Comparison of ENCODE assay signal across 26 cellular contexts in the genomic region with DNA sequence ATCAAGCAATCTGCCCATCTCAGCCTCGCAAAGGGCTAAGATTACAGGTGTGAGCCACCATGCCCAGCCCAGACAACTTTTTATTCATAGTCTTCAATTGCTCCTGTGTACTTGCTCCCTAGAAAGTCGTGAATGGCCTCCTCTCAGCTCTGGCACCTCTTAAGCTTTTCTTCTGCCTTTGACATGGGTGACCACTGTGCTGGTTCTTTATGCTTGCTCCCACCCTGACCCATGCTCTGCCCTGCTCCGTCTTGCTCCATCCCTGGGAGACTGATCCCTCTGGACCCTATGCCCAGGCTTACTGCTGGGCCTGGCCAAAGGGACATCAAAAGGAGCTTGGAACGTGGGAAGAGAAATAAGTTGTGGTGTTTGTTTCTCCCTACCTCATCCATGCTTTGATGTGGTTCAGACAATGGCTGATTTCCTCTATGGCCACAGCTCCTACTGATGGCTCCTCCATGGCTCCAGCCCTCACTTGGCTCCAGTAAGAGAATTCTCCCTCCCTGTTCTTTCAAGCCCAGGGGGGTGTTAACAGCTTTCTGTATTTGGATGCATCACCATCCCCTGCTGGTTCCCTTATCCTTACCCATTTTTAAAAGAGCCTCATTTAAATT. TPM values are rescaled to one million over a fixed set of nuclear protein-coding genes. Genes with fewer than 3 reads are reported as not detected.
DNase-seq lines count a peak whose midpoint lies in the region; ATAC-seq, FAIRE-seq and TF ChIP-seq lines count a peak whose summit lies in the region.
"Had no signal": no experiment of that assay in that cellular context is flagged by ENCODE, and none has a peak within 500 bp of the region (broad histone marks: within the 10 kb centered on the region; RNA-seq: fewer than 3 reads in every experiment).

No MANE protein-coding gene starts in this region.

- H2BK5ac ChIP-seq in H1 (ENCODE audit: low read depth, low read length) = no peak overlapping the region; the same call in 1 of the 2 replicates

- H3K9ac ChIP-seq in HUES48 (ENCODE audit: low read depth, low read length) = no peak overlapping the region
- H3K9ac ChIP-seq in H1 (replicated peaks in 1 of 4; ENCODE audit: extremely low read depth in 1 of 4, low read depth in 3 of 4, low read length in 3 of 4) = no peak overlapping the region
- H3K9ac ChIP-seq: KMS-11 had no signal

- TF ChIP-seq CTCF in GM23338 (conservative IDR thresholded peaks at IDR 0.05; ENCODE audit: low read depth in 2 of 2) (no peak), H1 (IDR thresholded peaks at IDR 0.05; ENCODE audit: control extremely low read depth in 1 of 3, insufficient read depth in 1 of 3, low read depth in 1 of 3, low read length in 3 of 3) (no peak), osteocyte (IDR thresholded peaks at IDR 0.05) (no peak)

- H3K27ac Mint-ChIP-seq in GM23338 = no peak overlapping the region; the same call in 1 of the 2 replicates
- no peak overlapping the region for H3K27ac Mint-ChIP-seq in osteocyte (ENCODE audit: unreplicated experiment)

- H3K27me3 Mint-ChIP-seq in GM23338 (ENCODE audit: insufficient read depth, low read depth, poor library complexity) (peaks cover 9% of the 10 kb centered on the region), osteocyte (ENCODE audit: unreplicated experiment) (peaks cover 27% of the 10 kb centered on the region)

- H3K27ac ChIP-seq in GM23338 (ENCODE audit: low read depth) (no peak overlapping the region), HUES48 (ENCODE audit: low read depth, low read length) (peak overlapping the region; percentile 83), H1 (ENCODE audit: low read depth, low read length) (no peak overlapping the region)
- H3K27ac ChIP-seq: HL-60, KMS-11 had no signal

- H3K36me3 ChIP-seq in GM23338 (ENCODE audit: insufficient read depth) = no peaks in the 10 kb centered on the region
- no peaks in the 10 kb centered on the region for H3K36me3 ChIP-seq in HUES48 (ENCODE audit: control insufficient read depth, insufficient read depth, low read length)
- no peaks in the 10 kb centered on the region for H3K36me3 ChIP-seq in H1 (ENCODE audit: control insufficient read depth in 2 of 4, insufficient read depth in 4 of 4, low read length in 3 of 4)

- ATAC-seq in GM23338 = peak; percentile 29
- ATAC-seq in GM19395 (IDR thresholded peaks at IDR 0.05; ENCODE audit: unreplicated experiment) = no peak
- ATAC-seq in HG02623 (IDR thresholded peaks at IDR 0.05; ENCODE audit: unreplicated experiment) = no peak
- no peak for ATAC-seq in HG02798 (IDR thresholded peaks at IDR 0.05; ENCODE audit: poor library complexity, unreplicated experiment)

- no peaks in the 10 kb centered on the region for H4K20me1 ChIP-seq in GM23338 (replicated peaks; ENCODE audit: insufficient read depth)
- H4K20me1 ChIP-seq in H1 (replicated peaks in 1 of 2; ENCODE audit: control insufficient read depth in 1 of 2, insufficient read depth in 2 of 2, low read length in 2 of 2) = no peaks in the 10 kb centered on the region

- no peak for TF ChIP-seq RAD21 in H1 (IDR thresholded peaks at IDR 0.05 in 1 of 2, conservative IDR thresholded peaks at IDR 0.05 in 1 of 2; ENCODE audit: low read depth in 2 of 2, low read length in 2 of 2)

- H3F3A ChIP-seq in GM23338 (replicated peaks; ENCODE audit: low read depth) = no peaks in the 10 kb centered on the region

- H3K36me3 Mint-ChIP-seq in GM23338 (ENCODE audit: low read depth) (peaks cover 7% of the 10 kb centered on the region; the same call in 1 of the 3 replicates), osteocyte (ENCODE audit: unreplicated experiment) (no peaks in the 10 kb centered on the region)
- H3K36me3 Mint-ChIP-seq: CD4-positive, CD25-positive, alpha-beta regulatory T cell had no signal

- H3K9me3 Mint-ChIP-seq in GM23338 = peaks cover 8% of the 10 kb centered on the region; the same call in 1 of the 3 replicates
- H3K9me3 Mint-ChIP-seq in osteocyte (ENCODE audit: unreplicated experiment) = no peaks in the 10 kb centered on the region

- CTCF ChIA-PET in H1 (lab: Charles Lee; ENCODE audit: partially characterized antibody) = interaction anchor here (1.2 to 4.5 kb wide), 7 partner anchors 11 to 137 kb away, joined by 3 to 31 read pairs (median 6); no protein-coding TSS in a partner anchor

- POLR2A ChIA-PET in H1 (lab: Charles Lee; ENCODE audit: partially characterized antibody) = interaction anchor here (1.8 kb wide), 1 partner anchor 12 kb away, joined by 5 read pairs; no protein-coding TSS in a partner anchor

- H3K4me3 ChIP-seq in GM23338 (no peak overlapping the region), HUES48 (ENCODE audit: low read depth, low read length) (no peak overlapping the region), H1 (ENCODE audit: extremely low read depth in 1 of 4, insufficient read depth in 2 of 4, low read depth in 3 of 4, low read length in 4 of 4) (no peak overlapping the region; a peak in 1 of 8 replicates)

- no peak for TF ChIP-seq POLR2A in H1 (IDR thresholded peaks at IDR 0.05; ENCODE audit: control extremely low read depth in 1 of 2, low read depth in 2 of 2, low read length in 2 of 2)

- WGBS in H1 (ENCODE audit: extremely low coverage in 1 of 2, insufficient coverage in 1 of 2, insufficient read length in 1 of 2, insufficient replicate concordance in 2 of 2, low coverage in 1 of 2, low lambda C conversion rate in 2 of 2, missing lambda C conversion rate in 1 of 2), 2 experiments = 83% methylated on average over 4 of the region's 4 CpGs; no CpG with 5 or more reads in 1 of the 2 experiments

- no peak overlapping the region for H3K14ac ChIP-seq in H1 (ENCODE audit: insufficient read length)

- H3K4ac ChIP-seq in H1 (replicated peaks; ENCODE audit: insufficient read length, low read depth, low read length) = no peak overlapping the region

- no peak overlapping the region for H4K5ac ChIP-seq in H1 (ENCODE audit: insufficient read length, low read depth, low read length)

- DNase-seq in GM23338 (ENCODE audit: low spot score) = no peak
- DNase-seq in H1 (ENCODE audit: low read depth in 1 of 2, low spot score in 2 of 2) = peak in 1 of 2 experiments; percentile 34
- DNase-seq in osteocyte (ENCODE audit: extremely low spot score, unreplicated experiment) = peak; percentile 48
- DNase-seq: CD4-positive, CD25-positive, alpha-beta regulatory T cell; DMS79; IMR-90; NCI-H1105 treated with DMSO at 0.1 percent for 48 hours; NCI-H1694; NCI-H2081 treated with DMSO at 0.1 percent for 48 hours; NCI-H2171 treated with DMSO at 0.1 percent for 48 hours; NCI-H524 treated with DMSO at 0.1 percent for 48 hours; NCI-H82; OCI-M1; Right ventricle myocardium superior had no signal

- no peak overlapping the region for H3K56ac ChIP-seq in H1 (replicated peaks; ENCODE audit: insufficient read length, low read depth, low read length)

- H3K23me2 ChIP-seq in H1 (ENCODE audit: low read depth, low read length) = no peaks in the 10 kb centered on the region

- H3K18ac ChIP-seq in H1 (ENCODE audit: extremely low read depth, low read length) = peak overlapping the region; percentile 80; the same call in 1 of the 2 replicates

- H3K9me2 ChIP-seq in GM23338 (ENCODE audit: insufficient read depth) = peaks cover 12% of the 10 kb centered on the region; the same call in 1 of the 2 replicates

- H3K23ac ChIP-seq in H1 (ENCODE audit: insufficient read length) = no peak overlapping the region

- H2BK120ac ChIP-seq in H1 (replicated peaks; ENCODE audit: low read depth, low read length) = no peak overlapping the region

- H3K79me2 ChIP-seq in GM23338 (replicated peaks; ENCODE audit: insufficient read depth) (no peaks in the 10 kb centered on the region), H1 (ENCODE audit: control insufficient read depth in 1 of 2, insufficient read depth in 2 of 2, low read length in 2 of 2) (no peaks in the 10 kb centered on the region)

- H2BK15ac ChIP-seq in H1 (ENCODE audit: low read length) = peak overlapping the region; percentile 46; the same call in 1 of the 2 replicates

- H3K4me1 ChIP-seq in GM23338 (ENCODE audit: insufficient read depth) (peaks cover 11% of the 10 kb centered on the region), HUES48 (ENCODE audit: control insufficient read depth, insufficient read depth, low read length) (peaks cover 16% of the 10 kb centered on the region), H1 (replicated peaks in 1 of 4; ENCODE audit: control insufficient read depth in 3 of 4, insufficient read depth in 4 of 4, low read length in 3 of 4) (peaks cover 0 to 12% (median 8%) of the 10 kb centered on the region in 4 experiments; a peak in 5 of 7 replicates)

- H4K91ac ChIP-seq in H1 (replicated peaks; ENCODE audit: insufficient read length, low read length) = no peak overlapping the region

- peaks cover 15% of the 10 kb centered on the region for H3K4me1 Mint-ChIP-seq in GM23338
- H3K4me1 Mint-ChIP-seq in osteocyte (ENCODE audit: unreplicated experiment) = no peaks in the 10 kb centered on the region

- H2AFZ ChIP-seq in GM23338 (0 out of 2 replicates have a peak overlapping the region, but pooled peaks have one; percentile 6), H1 (ENCODE audit: low read length) (no peak overlapping the region)

- TF ChIP-seq EP300 in H1 (IDR thresholded peaks at IDR 0.05; ENCODE audit: borderline replicate concordance in 1 of 2, low read depth in 2 of 2, low read length in 2 of 2) = no peak

- H3K79me1 ChIP-seq in H1 (ENCODE audit: low read depth, low read length) = no peaks in the 10 kb centered on the region

- no peak for FAIRE-seq in H1 (lab: Jason Lieb, UNC)
- FAIRE-seq: GM19239, H54 had no signal

- no peak overlapping the region for H4K8ac ChIP-seq in H1 (ENCODE audit: extremely low read depth, insufficient read depth, low read length)

- no peak overlapping the region for H2AK5ac ChIP-seq in H1 (ENCODE audit: low read depth, low read length)

- peak overlapping the region; percentile 67 for H3K4me2 ChIP-seq in GM23338
- H3K4me2 ChIP-seq in H1 (ENCODE audit: insufficient read depth in 1 of 2, low read depth in 2 of 2, low read length in 2 of 2) = peak overlapping the region; percentile 30 to 40; a peak in 3 of 4 replicates
- H3K4me2 ChIP-seq: KMS-11 had no signal

- H2BK12ac ChIP-seq in H1 (ENCODE audit: low read depth, low read length) = peak overlapping the region; percentile 35; the same call in 1 of the 2 replicates

- H2BK20ac ChIP-seq in H1 (ENCODE audit: low read length) = peak overlapping the region; percentile 2; the same call in 1 of the 2 replicates

- H3K4me3 Mint-ChIP-seq in GM23338 (no peak overlapping the region), osteocyte (ENCODE audit: unreplicated experiment) (no peak overlapping the region)
- H3K4me3 Mint-ChIP-seq: CD4-positive, CD25-positive, alpha-beta regulatory T cell had no signal

- H3K27me3 ChIP-seq in GM23338 (ENCODE audit: insufficient read depth) (no peaks in the 10 kb centered on the region), HUES48 (ENCODE audit: control insufficient read depth, insufficient read depth, low read length) (no peaks in the 10 kb centered on the region), H1 (replicated peaks in 1 of 4; ENCODE audit: control insufficient read depth in 3 of 4, extremely low read depth in 1 of 4, insufficient read depth in 3 of 4, low read length in 3 of 4) (no peaks in the 10 kb centered on the region)

- H3K9me3 ChIP-seq in HUES48 (ENCODE audit: control insufficient read depth, insufficient read depth, low read length) = no peaks in the 10 kb centered on the region
- H3K9me3 ChIP-seq in H1 (ENCODE audit: insufficient read depth in 2 of 2, low read depth in 1 of 2, low read length in 1 of 2) = no peaks in the 10 kb centered on the region; a peak in 1 of 4 replicates

RNA-seq across cellular contexts. Expression of a gene that starts 7.7 kb away (rescaled TPM):
- not detected in 2 replicates for total RNA-seq in GM23338 (2014; rRNA removed; shearing (Covaris generic))
- polyA plus RNA-seq in GM23338 (2016; fragmentation: Nextera tagmentation; extraction: Ambion mirVana) (not detected in 2 replicates), H1 (2011; rRNA removed) (0.20 and 0.24 TPM in 2 replicates)
- not detected in 2 replicates for total RNA-seq in H1 (2021; fragmentation: NEBNext Ultra II Directional; extraction: Animal tissue kit (Norgen Biotek cat#: 25700))
- 0.13 TPM for polyA plus RNA-seq in H1 (2011; cell fraction: cytosol; rRNA removed)
- 0.14 TPM for polyA plus RNA-seq in H1 (2011; cell fraction: nucleus; rRNA removed)
- polyA plus RNA-seq in H1 (2012, experiment 1 of 2) = 0.23 TPM in 1 of 4 replicates, not detected in the others
- not detected for polyA plus RNA-seq in H1 (2012, experiment 2 of 2)
- not detected for polyA plus RNA-seq in H1 (2013, experiment 1 of 2)
- 0.13 TPM for polyA plus RNA-seq in H1 (2013, experiment 2 of 2)
- not detected in 2 replicates for polyA minus RNA-seq in H1 (2011; rRNA and poly(A)+ RNA removed)
- not detected for polyA minus RNA-seq in H1 (2011; cell fraction: cytosol; rRNA and poly(A)+ RNA removed)
- polyA minus RNA-seq in H1 (2011; cell fraction: nucleus; rRNA and poly(A)+ RNA removed) = not detected
- not detected in 2 replicates for total RNA-seq in osteocyte
- total RNA-seq: A673; CD4-positive, CD25-positive, alpha-beta regulatory T cell; HT-29; IMR-90; SK-MEL-5 had no signal
- polyA plus RNA-seq: BJ; CD4-positive, CD25-positive, alpha-beta regulatory T cell; IMR-90 had no signal

RNA-seq across cellular contexts. Expression of a gene that starts 16.5 kb away (rescaled TPM):
- total RNA-seq in GM23338 (2014; rRNA removed; shearing (Covaris generic)) = not detected in 2 replicates
- polyA plus RNA-seq in GM23338 (2016; fragmentation: Nextera tagmentation; extraction: Ambion mirVana) = not detected in 2 replicates
- total RNA-seq in H1 (2021; fragmentation: NEBNext Ultra II Directional; extraction: Animal tissue kit (Norgen Biotek cat#: 25700)) = not detected in 2 replicates
- 0.08 and 0.30 TPM in 2 replicates for polyA plus RNA-seq in H1 (2011; rRNA removed)
- 0.16 TPM for polyA plus RNA-seq in H1 (2011; cell fraction: cytosol; rRNA removed)
- not detected for polyA plus RNA-seq in H1 (2011; cell fraction: nucleus; rRNA removed)
- 0.16 TPM in 1 of 4 replicates, not detected in the others for polyA plus RNA-seq in H1 (2012, experiment 1 of 2)
- polyA plus RNA-seq in H1 (2012, experiment 2 of 2) = not detected
- not detected for polyA plus RNA-seq in H1 (2013, experiment 1 of 2)
- polyA plus RNA-seq in H1 (2013, experiment 2 of 2) = 0.31 TPM
- polyA minus RNA-seq in H1 (2011; rRNA and poly(A)+ RNA removed) = not detected in 2 replicates
- polyA minus RNA-seq in H1 (2011; cell fraction: cytosol; rRNA and poly(A)+ RNA removed) = not detected
- polyA minus RNA-seq in H1 (2011; cell fraction: nucleus; rRNA and poly(A)+ RNA removed) = not detected
- total RNA-seq in osteocyte = not detected in 2 replicates
- total RNA-seq: A673, HT-29, IMR-90, Right ventricle myocardium superior, SK-MEL-5 had no signal
- polyA plus RNA-seq: BJ; CD4-positive, CD25-positive, alpha-beta regulatory T cell; IMR-90 had no signal

RNA-seq across cellular contexts. Expression of a gene that starts 30.3 kb away (rescaled TPM):
- 0.07 TPM in 1 of 2 replicates, not detected in the other for total RNA-seq in GM23338 (2014; rRNA removed; shearing (Covaris generic))
- polyA plus RNA-seq in GM23338 (2016; fragmentation: Nextera tagmentation; extraction: Ambion mirVana) = 0.19 TPM in 1 of 2 replicates, not detected in the other
- total RNA-seq in H1 (2021; fragmentation: NEBNext Ultra II Directional; extraction: Animal tissue kit (Norgen Biotek cat#: 25700)) = 0.09 and 0.11 TPM in 2 replicates
- 0.18 and 0.22 TPM in 2 replicates for polyA plus RNA-seq in H1 (2011; rRNA removed)
- polyA plus RNA-seq in H1 (2011; cell fraction: cytosol; rRNA removed) = 0.22 TPM
- 0.13 TPM for polyA plus RNA-seq in H1 (2011; cell fraction: nucleus; rRNA removed)
- 0.14 to 0.27 TPM (median 0.15 TPM) in 3 of 4 replicates, not detected in the other for polyA plus RNA-seq in H1 (2012, experiment 1 of 2)
- polyA plus RNA-seq in H1 (2012, experiment 2 of 2) = 0.04 TPM
- 0.20 TPM for polyA plus RNA-seq in H1 (2013, experiment 1 of 2)
- polyA plus RNA-seq in H1 (2013, experiment 2 of 2) = 0.22 TPM
- polyA minus RNA-seq in H1 (2011; rRNA and poly(A)+ RNA removed) = 0.32 and 0.61 TPM in 2 replicates
- not detected for polyA minus RNA-seq in H1 (2011; cell fraction: cytosol; rRNA and poly(A)+ RNA removed)
- not detected for polyA minus RNA-seq in H1 (2011; cell fraction: nucleus; rRNA and poly(A)+ RNA removed)
- not detected in 2 replicates for total RNA-seq in osteocyte
- total RNA-seq: A673, IMR-90, Right ventricle myocardium superior, SK-MEL-5 had no signal
- polyA plus RNA-seq: BJ, IMR-90 had no signal

RNA-seq across cellular contexts. Expression of a gene that starts 57.5 kb away (rescaled TPM):
- not detected in 2 replicates for total RNA-seq in GM23338 (2014; rRNA removed; shearing (Covaris generic))
- polyA plus RNA-seq in GM23338 (2016; fragmentation: Nextera tagmentation; extraction: Ambion mirVana) = not detected in 2 replicates
- not detected in 2 replicates for total RNA-seq in H1 (2021; fragmentation: NEBNext Ultra II Directional; extraction: Animal tissue kit (Norgen Biotek cat#: 25700))
- not detected in 2 replicates for polyA plus RNA-seq in H1 (2011; rRNA removed)
- not detected for polyA plus RNA-seq in H1 (2011; cell fraction: cytosol; rRNA removed)
- polyA plus RNA-seq in H1 (2011; cell fraction: nucleus; rRNA removed) = not detected
- not detected in 4 replicates for polyA plus RNA-seq in H1 (2012, experiment 1 of 2)
- polyA plus RNA-seq in H1 (2012, experiment 2 of 2) = not detected
- polyA plus RNA-seq in H1 (2013, experiment 1 of 2) = not detected
- not detected for polyA plus RNA-seq in H1 (2013, experiment 2 of 2)
- polyA minus RNA-seq in H1 (2011; rRNA and poly(A)+ RNA removed) = not detected in 2 replicates
- not detected for polyA minus RNA-seq in H1 (2011; cell fraction: cytosol; rRNA and poly(A)+ RNA removed)
- not detected for polyA minus RNA-seq in H1 (2011; cell fraction: nucleus; rRNA and poly(A)+ RNA removed)
- total RNA-seq in osteocyte = not detected in 2 replicates
- total RNA-seq: A673; CD4-positive, CD25-positive, alpha-beta regulatory T cell; HT-29; IMR-90; Right ventricle myocardium superior; SK-MEL-5 had no signal
- polyA plus RNA-seq: BJ; CD4-positive, CD25-positive, alpha-beta regulatory T cell; IMR-90 had no signal
